8 cellular contexts compared by ENCODE assay signal in the genomic region with DNA sequence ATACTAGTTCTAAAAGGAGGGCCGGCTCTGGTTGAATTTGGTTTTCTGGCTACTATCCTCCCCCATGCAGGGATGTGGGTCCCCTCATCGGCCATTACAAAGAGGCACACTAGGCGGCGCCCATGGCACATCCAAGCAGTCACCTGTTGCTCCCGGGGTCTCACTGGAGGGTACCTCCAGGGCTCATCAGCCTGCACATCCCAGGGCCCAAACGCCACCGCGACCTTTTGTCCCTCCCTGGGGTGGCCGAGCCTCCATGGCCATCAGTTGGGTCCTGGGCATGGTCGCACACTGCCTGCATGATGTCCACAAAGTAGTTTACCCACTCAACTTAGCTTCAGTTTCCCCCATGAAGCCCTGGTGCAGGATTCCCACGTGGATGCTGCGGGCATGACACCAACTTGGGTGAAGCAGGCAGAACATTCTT. TPM values are rescaled to one million over a fixed set of nuclear protein-coding genes. Genes with fewer than 3 reads are reported as not detected.
DNase-seq lines count a peak whose midpoint lies in the region; ATAC-seq and TF ChIP-seq lines count a peak whose summit lies in the region.

No MANE protein-coding gene starts in this region.

- 29% methylated on average over 12 of the region's 12 CpGs for WGBS in mammary epithelial cell (ENCODE audit: low coverage, missing lambda C conversion rate)
- WGBS in tibial nerve, 2 donors = 26 to 28% methylated on average over 9 to 12 of the region's 12 CpGs

- peaks cover 0 to 5% (median 0%) of the 10 kb centered on the region in 3 donors for H3K36me3 ChIP-seq in Peyer's patch
- no peaks in the 10 kb centered on the region for H3K36me3 ChIP-seq in mammary epithelial cell (ENCODE audit: insufficient read depth, low read length)
- peaks cover 0 to 4% of the 10 kb centered on the region in 2 donors for H3K36me3 ChIP-seq in left lung
- peaks cover 0 to 22% (median 0%) of the 10 kb centered on the region in 3 donors for H3K36me3 ChIP-seq in tibial nerve

- TF ChIP-seq POLR2A in Peyer's patch (IDR thresholded peaks at IDR 0.05) (no peak), tibial nerve (IDR thresholded peaks at IDR 0.05) (no peak)

- in situ Hi-C loops in mammary epithelial cell (cut with MboI; ENCODE audit: low sequenced_read_pairs in 2 of 2) = no loop called here

- H3K79me2 ChIP-seq in mammary epithelial cell (ENCODE audit: insufficient read depth, low read length) = no peaks in the 10 kb centered on the region

- CTCF ChIA-PET in mammary epithelial cell (lab: Charles Lee; ENCODE audit: low non-redundant PET) = no interaction called here

- H3K27ac ChIP-seq in Peyer's patch = no peak overlapping the region
- no peak overlapping the region for H3K27ac ChIP-seq in mammary epithelial cell (ENCODE audit: insufficient read depth, low read depth, low read length)
- H3K27ac ChIP-seq in left lung = no peak overlapping the region
- no peak overlapping the region for H3K27ac ChIP-seq in tibial nerve

- no peaks in the 10 kb centered on the region for H3K27me3 ChIP-seq in Peyer's patch
- H3K27me3 ChIP-seq in mammary epithelial cell (ENCODE audit: insufficient read depth, low read length) = no peaks in the 10 kb centered on the region
- H3K27me3 ChIP-seq in left lung = peaks cover 0 to 4% of the 10 kb centered on the region in 2 donors
- H3K27me3 ChIP-seq in tibial nerve = no peaks in the 10 kb centered on the region

- no peak overlapping the region for H3K4me2 ChIP-seq in mammary epithelial cell (ENCODE audit: insufficient read depth, low read depth, low read length)

- H3K4me3 ChIP-seq in Peyer's patch = no peak overlapping the region
- H3K4me3 ChIP-seq in mammary epithelial cell (replicated peaks in 1 of 3; ENCODE audit: insufficient read depth in 1 of 3, low read depth in 2 of 3, low read length in 3 of 3) = no peak overlapping the region
- H3K4me3 ChIP-seq in left lung = no peak overlapping the region
- no peak overlapping the region for H3K4me3 ChIP-seq in tibial nerve

- intact Hi-C loops in mammary epithelial cell (cut with micrococcal nuclease) (loop anchor here (1.0 to 5.0 kb wide), 3 partner anchors 18 to 64 kb away; a partner anchor contains a TSS), left lung (cut with DNase I) (no loop called here)

- no peaks in the 10 kb centered on the region for H3K9me3 ChIP-seq in Peyer's patch
- no peaks in the 10 kb centered on the region for H3K9me3 ChIP-seq in mammary epithelial cell (replicated peaks; ENCODE audit: insufficient read depth, low read length)
- H3K9me3 ChIP-seq in left lung = no peaks in the 10 kb centered on the region
- H3K9me3 ChIP-seq in tibial nerve = no peaks in the 10 kb centered on the region

- peaks cover 0 to 18% (median 4%) of the 10 kb centered on the region in 4 donors for H3K4me1 ChIP-seq in Peyer's patch
- H3K4me1 ChIP-seq in mammary epithelial cell (ENCODE audit: insufficient read depth, low read length) = peaks cover under 1% of the 10 kb centered on the region
- H3K4me1 ChIP-seq in left lung = peaks cover 0 to 3% of the 10 kb centered on the region in 2 donors
- no peaks in the 10 kb centered on the region for H3K4me1 ChIP-seq in tibial nerve

- TF ChIP-seq CTCF in GM12873 (IDR thresholded peaks at IDR 0.05; ENCODE audit: insufficient read depth, low read depth, low read length, missing control alignments) = peak; percentile 78
- TF ChIP-seq CTCF in Peyer's patch (IDR thresholded peaks at IDR 0.05) = peak in 5 of 6 experiments; percentile 14 to 71 (median 50)
- TF ChIP-seq CTCF in mammary epithelial cell (conservative IDR thresholded peaks at IDR 0.05 in 1 of 2, IDR thresholded peaks at IDR 0.05 in 1 of 2; ENCODE audit: extremely low read depth in 1 of 2, insufficient read depth in 1 of 2, low read depth in 1 of 2, low read length in 2 of 2) = peak; percentile 45 to 72
- peak; percentile 22 to 49 for TF ChIP-seq CTCF in left lung (IDR thresholded peaks at IDR 0.05)
- TF ChIP-seq CTCF in tibial nerve (IDR thresholded peaks at IDR 0.05) = peak; percentile 48 to 71 (median 54)

- DNase-seq in A172 (ENCODE audit: low spot score) (peak; percentile 22), Peyer's patch (peak; percentile 40 to 70 (median 66)), mammary epithelial cell (no peak), left lung (no peak), tibial nerve (ENCODE audit: low spot score in 2 of 2) (peak in 1 of 2 donors; percentile 18), NCI-H2171 treated with DMSO at 0.1 percent for 48 hours (lab: John Stamatoyannopoulos, UW) (no peak), T-helper 9 cell (no peak)

- no peak for TF ChIP-seq EP300 in tibial nerve (IDR thresholded peaks at IDR 0.05)

- dilution Hi-C loops in mammary epithelial cell (cut with HindIII; ENCODE audit: low sequenced_read_pairs) = no loop called here

- BruUV-seq in mammary epithelial cell (replicated peaks; lab: Mats Ljungman, UMichigan) = no TSS peak

- H4K20me1 ChIP-seq in mammary epithelial cell (ENCODE audit: insufficient read depth, low read length) = no peaks in the 10 kb centered on the region

- no peak overlapping the region for H3K9ac ChIP-seq in mammary epithelial cell (ENCODE audit: insufficient read depth, low read length)

- ATAC-seq in left lung = peak; percentile 60

- no peak overlapping the region for H2AFZ ChIP-seq in mammary epithelial cell (ENCODE audit: low read depth, low read length)

RNA-seq across cellular contexts. Expression of a gene that starts 28.3 kb away (rescaled TPM):
- 66.2 and 71.5 TPM in 2 replicates for total RNA-seq in A172 (2014; rRNA removed; shearing (Covaris generic))
- total RNA-seq in Peyer's patch = 100 to 1,000 TPM; 102 to 175 (median 118) TPM
- 100 to 1,000 TPM in 1 of 2 donors, 10 to 100 TPM in 1; 47.8 to 101 TPM for total RNA-seq in mammary epithelial cell
- polyA plus RNA-seq in mammary epithelial cell = 82.3 TPM
- 178 TPM for polyA minus RNA-seq in mammary epithelial cell
- 10 to 100 TPM; 60.3 to 81.1 TPM for total RNA-seq in left lung
- total RNA-seq in tibial nerve = 10 to 100 TPM; 46.9 to 70.7 (median 63.4) TPM

RNA-seq across cellular contexts. Expression of a gene that starts 46.2 kb away (rescaled TPM):
- total RNA-seq in A172 (2014; rRNA removed; shearing (Covaris generic)) = 10.7 and 14.4 TPM in 2 replicates
- total RNA-seq in Peyer's patch (10 to 100 TPM; 17.5 to 70.9 (median 21.0) TPM), mammary epithelial cell (1 to 10 TPM; 5.4 to 6.5 TPM), left lung (1 to 10 TPM; 1.3 to 3.5 TPM), tibial nerve (10 to 100 TPM in 1 of 4 donors, 1 to 10 TPM in 2, under 1 TPM in 1; 0.63 to 11.0 (median 2.8) TPM)
- 3.9 TPM for polyA plus RNA-seq in mammary epithelial cell
- not detected for polyA minus RNA-seq in mammary epithelial cell

RNA-seq across cellular contexts. Expression of a gene that starts 56.9 kb away (rescaled TPM):
- not detected in 2 replicates for total RNA-seq in A172 (2014; rRNA removed; shearing (Covaris generic))
- not detected for total RNA-seq in Peyer's patch
- under 1 TPM in 1 of 2 donors, not detected in 1; under 0.01 TPM for total RNA-seq in mammary epithelial cell
- not detected for polyA plus RNA-seq in mammary epithelial cell
- polyA minus RNA-seq in mammary epithelial cell = not detected
- 1 to 10 TPM in 1 of 2 donors, not detected in 1; 1.9 TPM for total RNA-seq in left lung
- under 1 TPM in 2 of 4 donors, not detected in 2; under 0.01 to 0.21 TPM for total RNA-seq in tibial nerve

Comparison
In these comparisons a context has a peak if more than half of its experiments do, and no peak if none do; other contexts are left out.
1. DNase-seq: peak in A172 (single experiment) and Peyer's patch (3 of 3); none in mammary epithelial cell (single experiment), left lung (0 of 2), NCI-H2171 treated with DMSO at 0.1 percent for 48 hours (single experiment) and T-helper 9 cell (single experiment).
2. Peak in every context shown above with its lines, with median percentiles within 50 percentile points of each other: CTCF ChIP-seq.